ENCODE assay signal across 28 cellular contexts in the genomic region with DNA sequence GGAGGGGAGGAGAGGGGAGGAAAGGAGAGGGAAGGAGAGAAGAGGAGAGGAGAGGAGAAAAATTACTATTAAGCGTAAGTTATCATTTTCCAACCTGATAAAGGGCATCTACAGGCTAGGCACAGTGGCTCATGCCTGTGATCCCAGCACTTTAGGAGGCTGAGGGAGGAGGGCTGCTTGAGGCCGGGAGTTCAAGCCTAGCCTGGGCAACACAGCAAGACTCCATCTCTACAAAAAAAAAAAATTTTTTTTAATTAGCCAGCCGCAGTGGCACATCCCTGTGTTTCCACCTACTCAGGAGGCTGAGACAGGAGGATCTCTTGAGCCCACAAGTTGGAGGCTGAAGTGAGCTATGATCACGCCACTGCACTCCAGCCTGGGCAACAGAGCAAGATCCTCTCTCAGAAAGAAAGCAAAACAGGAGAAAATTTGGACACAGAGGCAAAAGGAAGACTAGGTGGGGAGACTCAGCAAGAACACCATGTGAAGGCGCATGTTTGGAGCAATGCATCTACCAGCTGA.
"Had no signal": no experiment of that assay in that cellular context is flagged by ENCODE, and none has a peak within 500 bp of the region (broad histone marks: within the 10 kb centered on the region; RNA-seq: fewer than 3 reads in every experiment).

No MANE protein-coding gene starts in this region.

- H2AFZ ChIP-seq: neural progenitor cell, parathyroid adenoma had no signal

- ATAC-seq: left colon; left lung; lower lobe of right lung; naive thymus-derived CD8-positive, alpha-beta T cell; sciatic nerve; stimulated activated effector memory CD8-positive, alpha-beta T cell treated with anti-CD3 and anti-CD28 coated beads, Interleukin-12 subunit alpha, Interleukin-12 subunit beta, amount 100 ng/mL, for 72 hours had no signal

- FAIRE-seq: islet of Langerhans, kidney had no signal

- H3K36me3 ChIP-seq: left lung, lower lobe of right lung, neural progenitor cell, neutrophil, right atrium auricular region, suprapubic skin, thoracic aorta, tibial nerve, upper lobe of left lung, vagina had no signal

- H3K4me3 ChIP-seq: left lung, lower lobe of right lung, neural progenitor cell, right atrium auricular region, skin epidermis, suprapubic skin, thoracic aorta, tibial nerve, upper lobe of left lung, vagina had no signal

- H3K27ac ChIP-seq: left lung, lower lobe of right lung, neural progenitor cell, neutrophil, parathyroid adenoma, right atrium auricular region, skin epidermis, suprapubic skin, thoracic aorta, tibial nerve, upper lobe of left lung, vagina had no signal

- H3K79me2 ChIP-seq: parathyroid adenoma had no signal

- DNase-seq: hypothalamus; immature natural killer cell; kidney; left colon; left lung; lower lobe of right lung; mammary epithelial cell; mesenchymal stem cell; naive thymus-derived CD8-positive, alpha-beta T cell; occipital lobe; stimulated activated CD4-positive, alpha-beta T cell treated with anti-CD3 and anti-CD28 coated beads, Interleukin-12 subunit alpha, Interleukin-12 subunit beta, amount 100 ng/mL, for 4 hours; stimulated activated CD4-positive, alpha-beta T cell treated with anti-CD3 and anti-CD28 coated beads, Interleukin-15, amount 100 ng/mL, for 24 hours; stimulated activated CD4-positive, alpha-beta T cell treated with anti-CD3 and anti-CD28 coated beads, Interleukin-2, amount 100 ng/mL, for 24 hours; stimulated activated CD4-positive, alpha-beta T cell treated with anti-CD3 and anti-CD28 coated beads, Interleukin-4, amount 100 ng/mL, for 24 hours; stimulated activated naive CD4-positive, alpha-beta T cell; upper lobe of left lung had no signal

- H3K9me3 ChIP-seq: left lung, lower lobe of right lung, neutrophil, right atrium auricular region, suprapubic skin, thoracic aorta, tibial nerve, upper lobe of left lung, vagina had no signal

- H3K4me2 ChIP-seq: neural progenitor cell had no signal

- H3K9ac ChIP-seq: neural progenitor cell, parathyroid adenoma had no signal

- H3K27me3 ChIP-seq: left lung, neural progenitor cell, neutrophil, right atrium auricular region, suprapubic skin, tibial nerve, upper lobe of left lung, vagina had no signal
